ENCODE assay signal across 1 cellular context in the genomic region with DNA sequence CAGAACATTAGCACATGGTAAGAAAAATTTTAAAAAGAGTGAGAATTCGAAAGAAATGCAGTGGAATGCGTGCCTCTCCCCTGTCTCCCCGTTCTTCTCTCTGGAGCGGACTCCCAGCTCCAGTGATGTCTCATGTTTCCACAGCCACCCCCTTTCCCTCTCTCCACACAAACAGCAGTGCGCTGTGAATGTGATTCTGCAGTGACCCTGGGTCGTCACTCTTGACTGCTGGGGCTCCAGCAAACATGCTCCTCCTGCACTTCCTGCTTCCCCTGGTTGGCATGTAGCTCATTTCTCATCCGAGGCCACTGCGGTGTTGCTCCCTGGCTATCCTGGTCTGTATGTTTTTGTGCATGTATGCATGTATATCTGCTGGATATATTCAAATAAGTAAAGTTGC.
TF ChIP-seq lines count a peak whose summit lies in the region.

No MANE protein-coding gene starts in this region.

TF ChIP-seq in GM23338, 12 proteins besides CTCF, POLR2A, EP300 and RAD21 (continued from another document):
- no peak for TF ChIP-seq ZNF462 (CRISPR knock-in tag; IDR thresholded peaks at IDR 0.05)
- no peak for TF ChIP-seq CREB1 (CRISPR knock-in tag; IDR thresholded peaks at IDR 0.05; ENCODE audit: low read depth)
